ENCODE assay signal across 12 cellular contexts in the genomic region with DNA sequence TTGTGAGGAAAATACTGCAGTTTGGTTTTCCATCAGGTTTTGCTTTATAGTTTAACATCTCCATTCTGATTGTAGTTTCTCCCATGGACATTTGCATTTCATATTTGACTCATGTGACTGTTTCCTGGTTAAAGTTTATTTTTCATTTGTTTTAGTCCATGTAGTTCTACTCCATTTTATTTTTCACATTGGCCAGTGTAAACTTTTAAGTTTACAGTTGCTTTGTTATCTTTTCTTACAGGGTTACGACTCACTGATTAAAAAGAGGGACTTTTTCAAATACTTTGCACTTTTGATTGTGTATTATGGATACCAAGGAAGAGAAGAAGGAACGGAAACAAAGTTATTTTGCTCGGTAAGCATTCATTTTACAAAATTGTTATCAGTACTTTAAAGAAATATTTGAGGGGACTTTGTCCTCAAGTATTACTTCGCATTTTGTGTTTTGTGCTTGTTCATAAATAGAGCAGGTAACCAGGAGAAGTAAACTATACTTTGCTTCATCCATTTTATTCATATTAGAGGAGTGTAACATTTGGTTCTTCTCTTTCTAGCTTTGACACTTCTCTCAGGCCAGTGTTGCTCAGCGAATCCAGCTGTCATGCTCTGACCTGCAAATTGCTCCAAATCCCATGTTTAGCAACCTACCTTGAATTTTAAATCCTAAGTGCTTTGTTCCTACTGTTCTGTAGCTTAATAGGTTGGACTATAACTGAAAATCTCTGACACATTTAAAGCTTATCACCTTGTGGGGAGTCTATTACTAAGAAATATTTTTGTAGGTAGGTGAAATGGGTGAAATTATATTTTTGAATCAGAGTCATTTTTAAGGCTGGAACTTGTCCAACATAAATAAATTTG. TPM values are rescaled to one million over a fixed set of nuclear protein-coding genes. Genes with fewer than 3 reads are reported as not detected.
DNase-seq lines count a peak whose midpoint lies in the region; ATAC-seq and TF ChIP-seq lines count a peak whose summit lies in the region.
"Had no signal": no experiment of that assay in that cellular context is flagged by ENCODE, and none has a peak within 500 bp of the region (broad histone marks: within the 10 kb centered on the region; RNA-seq: fewer than 3 reads in every experiment).

No MANE protein-coding gene starts in this region.

- no peaks in the 10 kb centered on the region for H3K27me3 ChIP-seq in left lung

- intact Hi-C loops in activated T-helper 1 cell treated with anti-CD3 and anti-CD28 coated beads, Interleukin-12 subunit alpha, Interleukin-12 subunit beta, Interleukin-2, Interleukin-4 antibody, amounts not matched to agents 30 ng/mL and 10 ng/mL and 1 ng/mL, durations not matched to agents 14 hours and 24 hours and 36 hours (cut with micrococcal nuclease), result loop anchor here (2.0 kb wide), 1 partner anchor 14 kb away; no protein-coding TSS in a partner anchor
- intact Hi-C loops in left lung (cut with DNase I), result no loop called here

- no peaks in the 10 kb centered on the region for H3K27me3 Mint-ChIP-seq in activated naive CD4-positive, alpha-beta T cell treated with anti-CD3 and anti-CD28 coated beads, Interleukin-2, amount 10 ng/mL, durations not matched to agents 7 days and 5 days
- no peaks in the 10 kb centered on the region for H3K27me3 Mint-ChIP-seq in activated T-helper 1 cell treated with anti-CD3 and anti-CD28 coated beads, Interleukin-12 subunit alpha, Interleukin-12 subunit beta, Interleukin-2, Interleukin-4 antibody, amounts not matched to agents 30 ng/mL and 10 ng/mL and 1 ng/mL, durations not matched to agents 14 hours and 24 hours and 36 hours (ENCODE audit: insufficient read depth)
- H3K27me3 Mint-ChIP-seq in type B pancreatic cell, result no peaks in the 10 kb centered on the region

- peak overlapping the region; percentile 9 to 50 for H3K27ac ChIP-seq in left lung

- H3K9me3 Mint-ChIP-seq in activated naive CD4-positive, alpha-beta T cell treated with anti-CD3 and anti-CD28 coated beads, Interleukin-2, amount 10 ng/mL, durations not matched to agents 7 days and 5 days, result no peaks in the 10 kb centered on the region
- H3K9me3 Mint-ChIP-seq in activated naive CD4-positive, alpha-beta T cell treated with anti-CD3 and anti-CD28 coated beads, Interleukin-2, amount 50 U/mL, for 72 hours, result no peaks in the 10 kb centered on the region
- H3K9me3 Mint-ChIP-seq in activated T-helper 1 cell treated with anti-CD3 and anti-CD28 coated beads, Interleukin-12 subunit alpha, Interleukin-12 subunit beta, Interleukin-2, Interleukin-4 antibody, amounts not matched to agents 30 ng/mL and 10 ng/mL and 1 ng/mL, durations not matched to agents 14 hours and 24 hours and 36 hours, result no peaks in the 10 kb centered on the region
- H3K9me3 Mint-ChIP-seq in type B pancreatic cell, result peaks cover 7% of the 10 kb centered on the region

- peaks cover 0 to 9% of the 10 kb centered on the region in 2 donors for H3K36me3 ChIP-seq in left lung

- no peak overlapping the region for H3K4me3 Mint-ChIP-seq in activated naive CD4-positive, alpha-beta T cell treated with anti-CD3 and anti-CD28 coated beads, Interleukin-2, amount 10 ng/mL, durations not matched to agents 7 days and 5 days
- H3K4me3 Mint-ChIP-seq in activated T-helper 1 cell treated with anti-CD3 and anti-CD28 coated beads, Interleukin-12 subunit alpha, Interleukin-12 subunit beta, Interleukin-2, Interleukin-4 antibody, amounts not matched to agents 30 ng/mL and 10 ng/mL and 1 ng/mL, durations not matched to agents 14 hours and 24 hours and 36 hours, result no peak overlapping the region
- H3K4me3 Mint-ChIP-seq in type B pancreatic cell, result no peak overlapping the region

- no peak for ATAC-seq in activated naive CD4-positive, alpha-beta T cell treated with anti-CD3 and anti-CD28 coated beads, Interleukin-2, amount 50 U/mL, for 72 hours
- no peak for ATAC-seq in left lung

- no peak for TF ChIP-seq CTCF in left lung (IDR thresholded peaks at IDR 0.05)
- TF ChIP-seq CTCF in type B pancreatic cell (conservative IDR thresholded peaks at IDR 0.05), result no peak

- DNase-seq in activated naive CD4-positive, alpha-beta T cell treated with anti-CD3 and anti-CD28 coated beads, Interleukin-2, amount 10 ng/mL, durations not matched to agents 7 days and 5 days, result no peak
- no peak for DNase-seq in activated naive CD4-positive, alpha-beta T cell treated with anti-CD3 and anti-CD28 coated beads, Interleukin-2, amount 50 U/mL, for 72 hours (ENCODE audit: low spot score in 2 of 2)
- DNase-seq in activated T-helper 1 cell treated with anti-CD3 and anti-CD28 coated beads, Interleukin-12 subunit alpha, Interleukin-12 subunit beta, Interleukin-2, Interleukin-4 antibody, amounts not matched to agents 30 ng/mL and 10 ng/mL and 1 ng/mL, durations not matched to agents 14 hours and 24 hours and 36 hours (ENCODE audit: low spot score), result no peak
- no peak for DNase-seq in left lung
- no peak for DNase-seq in type B pancreatic cell (ENCODE audit: extremely low spot score, unreplicated experiment)
- DNase-seq in amygdala (lab: John Stamatoyannopoulos, UW), result no peak
- no peak for DNase-seq in central memory CD4-positive, alpha-beta T cell
- DNase-seq in cortex of kidney (lab: John Stamatoyannopoulos, UW), result no peak
- DNase-seq: aorta, GF-D8, H7, NCI-H510A had no signal

- no peaks in the 10 kb centered on the region for H3K9me3 ChIP-seq in left lung

- peaks cover 40% of the 10 kb centered on the region for H3K36me3 Mint-ChIP-seq in activated naive CD4-positive, alpha-beta T cell treated with anti-CD3 and anti-CD28 coated beads, Interleukin-2, amount 10 ng/mL, durations not matched to agents 7 days and 5 days
- H3K36me3 Mint-ChIP-seq in activated naive CD4-positive, alpha-beta T cell treated with anti-CD3 and anti-CD28 coated beads, Interleukin-2, amount 50 U/mL, for 72 hours, result peaks cover 4 to 19% of the 10 kb centered on the region in 2 donors
- H3K36me3 Mint-ChIP-seq in activated T-helper 1 cell treated with anti-CD3 and anti-CD28 coated beads, Interleukin-12 subunit alpha, Interleukin-12 subunit beta, Interleukin-2, Interleukin-4 antibody, amounts not matched to agents 30 ng/mL and 10 ng/mL and 1 ng/mL, durations not matched to agents 14 hours and 24 hours and 36 hours (ENCODE audit: low read depth), result peaks cover 37% of the 10 kb centered on the region
- H3K36me3 Mint-ChIP-seq in type B pancreatic cell, result peaks cover 11% of the 10 kb centered on the region

- peaks cover 16% of the 10 kb centered on the region for H3K4me1 Mint-ChIP-seq in activated naive CD4-positive, alpha-beta T cell treated with anti-CD3 and anti-CD28 coated beads, Interleukin-2, amount 10 ng/mL, durations not matched to agents 7 days and 5 days
- H3K4me1 Mint-ChIP-seq in activated T-helper 1 cell treated with anti-CD3 and anti-CD28 coated beads, Interleukin-12 subunit alpha, Interleukin-12 subunit beta, Interleukin-2, Interleukin-4 antibody, amounts not matched to agents 30 ng/mL and 10 ng/mL and 1 ng/mL, durations not matched to agents 14 hours and 24 hours and 36 hours (ENCODE audit: low read depth), result peaks cover 72% of the 10 kb centered on the region
- H3K4me1 Mint-ChIP-seq in type B pancreatic cell (ENCODE audit: unreplicated experiment), result peaks cover 49% of the 10 kb centered on the region

- H3K4me1 ChIP-seq in left lung, result peaks cover 42 to 56% of the 10 kb centered on the region in 2 donors

- CTCF ChIA-PET in activated naive CD4-positive, alpha-beta T cell treated with anti-CD3 and anti-CD28 coated beads, Interleukin-2, amount 10 ng/mL, durations not matched to agents 7 days and 5 days (lab: Charles Lee), result interaction anchor here (0.7 kb wide), 1 partner anchor 53 kb away, joined by 3 read pairs; no protein-coding TSS in a partner anchor

- no peak overlapping the region for H3K4me3 ChIP-seq in left lung

- peak overlapping the region; percentile 24 for H3K27ac Mint-ChIP-seq in activated naive CD4-positive, alpha-beta T cell treated with anti-CD3 and anti-CD28 coated beads, Interleukin-2, amount 10 ng/mL, durations not matched to agents 7 days and 5 days
- no peak overlapping the region for H3K27ac Mint-ChIP-seq in activated naive CD4-positive, alpha-beta T cell treated with anti-CD3 and anti-CD28 coated beads, Interleukin-2, amount 50 U/mL, for 72 hours
- peak overlapping the region; percentile 47 for H3K27ac Mint-ChIP-seq in activated T-helper 1 cell treated with anti-CD3 and anti-CD28 coated beads, Interleukin-12 subunit alpha, Interleukin-12 subunit beta, Interleukin-2, Interleukin-4 antibody, amounts not matched to agents 30 ng/mL and 10 ng/mL and 1 ng/mL, durations not matched to agents 14 hours and 24 hours and 36 hours
- H3K27ac Mint-ChIP-seq in type B pancreatic cell, result peak overlapping the region; percentile 6

RNA-seq across cellular contexts. Expression of a gene that starts 24.5 kb away (rescaled TPM):
- 10 to 100 TPM; 50.8 to 58.8 TPM for total RNA-seq in activated naive CD4-positive, alpha-beta T cell treated with anti-CD3 and anti-CD28 coated beads, Interleukin-2, amount 50 U/mL, for 72 hours
- total RNA-seq in activated T-helper 1 cell treated with anti-CD3 and anti-CD28 coated beads, Interleukin-12 subunit alpha, Interleukin-12 subunit beta, Interleukin-2, Interleukin-4 antibody, amounts not matched to agents 30 ng/mL and 10 ng/mL and 1 ng/mL, durations not matched to agents 14 hours and 24 hours and 36 hours, result 56.1 and 59.3 TPM in 2 replicates
- total RNA-seq in left lung (10 to 100 TPM; 52.8 to 94.3 TPM), type B pancreatic cell (ENCODE audit: low replicate concordance) (29.9 and 54.0 TPM in 2 replicates)

Comparison
In these comparisons a context has a peak if more than half of its experiments do, and no peak if none do; other contexts are left out.
1. H3K27ac Mint-ChIP-seq: peak in activated naive CD4-positive, alpha-beta T cell treated with anti-CD3 and anti-CD28 coated beads, Interleukin-2, amount 10 ng/mL, durations not matched to agents 7 days and 5 days (single experiment), activated T-helper 1 cell treated with anti-CD3 and anti-CD28 coated beads, Interleukin-12 subunit alpha, Interleukin-12 subunit beta, Interleukin-2, Interleukin-4 antibody, amounts not matched to agents 30 ng/mL and 10 ng/mL and 1 ng/mL, durations not matched to agents 14 hours and 24 hours and 36 hours (single experiment) and type B pancreatic cell (single experiment); none in activated naive CD4-positive, alpha-beta T cell treated with anti-CD3 and anti-CD28 coated beads, Interleukin-2, amount 50 U/mL, for 72 hours (0 of 2).